In the genomic region with DNA sequence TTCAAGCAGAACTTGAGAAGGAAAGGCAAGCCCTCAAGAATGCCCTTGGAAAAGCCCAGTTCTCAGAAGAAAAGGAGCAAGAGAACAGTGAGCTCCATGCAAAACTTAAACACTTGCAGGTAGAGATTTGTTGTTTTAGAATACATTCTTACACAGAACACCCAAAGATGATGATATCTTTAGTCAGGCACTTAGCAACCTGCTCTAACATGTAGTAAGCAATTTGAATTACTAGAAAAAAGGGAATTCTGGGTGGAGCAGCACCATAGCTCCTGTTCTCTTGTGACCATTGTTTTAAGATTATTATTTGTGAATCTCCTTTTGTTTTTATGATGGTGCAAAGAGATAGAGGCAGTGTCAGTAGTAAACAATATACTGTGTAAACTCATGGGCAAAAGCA, we compare ENCODE assay signal across 18 cellular contexts.
"Had no signal": no experiment of that assay in that cellular context is flagged by ENCODE, and none has a peak within 500 bp of the region (broad histone marks: within the 10 kb centered on the region; RNA-seq: fewer than 3 reads in every experiment).

No MANE protein-coding gene starts in this region.

- H3K9me3 ChIP-seq: right atrium auricular region had no signal

- H3K27me3 ChIP-seq: cardiac muscle cell, right atrium auricular region had no signal

- H3K27ac Mint-ChIP-seq: nephron progenitor cell, progenitor cell of endocrine pancreas, type B pancreatic cell had no signal

- H3K9me3 Mint-ChIP-seq: activated T-helper 1 cell treated with anti-CD3 and anti-CD28 coated beads, Interleukin-12 subunit alpha, Interleukin-12 subunit beta, Interleukin-2, Interleukin-4 antibody, amounts not matched to agents 30 ng/mL and 10 ng/mL and 1 ng/mL, durations not matched to agents 14 hours and 24 hours and 36 hours; nephron progenitor cell; stimulated activated naive CD8-positive, alpha-beta T cell treated with anti-CD3 and anti-CD28 coated beads, Interleukin-15, amount 100 ng/mL, for 72 hours; type B pancreatic cell had no signal

- H3K4me1 ChIP-seq: right atrium auricular region had no signal

- H3K4me3 ChIP-seq: cardiac muscle cell, right atrium auricular region had no signal

- DNase-seq: activated CD4-positive, alpha-beta T cell treated with anti-CD3 and anti-CD28 coated beads for 1 hour; activated CD8-positive, alpha-beta memory T cell treated with anti-CD3 and anti-CD28 coated beads, Interleukin-2, amount 50 U/mL, for 48 hours; activated CD8-positive, alpha-beta T cell treated with anti-CD3 and anti-CD28 coated beads, Interleukin-2, amount 10 ng/mL, durations not matched to agents 7 days and 5 days; foreskin fibroblast; glutamatergic neuron; hypothalamus; left ventricle myocardium superior; mesendoderm; nephron progenitor cell; occipital lobe; small intestine; stimulated activated naive CD8-positive, alpha-beta T cell treated with anti-CD3 and anti-CD28 coated beads, Interleukin-15, amount 100 ng/mL, for 72 hours; T-helper 9 cell had no signal

- H3K27ac ChIP-seq: cardiac muscle cell, right atrium auricular region had no signal

- H3K27me3 Mint-ChIP-seq: progenitor cell of endocrine pancreas; stimulated activated naive CD8-positive, alpha-beta T cell treated with anti-CD3 and anti-CD28 coated beads, Interleukin-15, amount 100 ng/mL, for 72 hours; type B pancreatic cell had no signal

- H3K4me3 Mint-ChIP-seq: activated CD8-positive, alpha-beta T cell treated with anti-CD3 and anti-CD28 coated beads, Interleukin-2, amount 10 ng/mL, durations not matched to agents 7 days and 5 days; activated T-helper 1 cell treated with anti-CD3 and anti-CD28 coated beads, Interleukin-12 subunit alpha, Interleukin-12 subunit beta, Interleukin-2, Interleukin-4 antibody, amounts not matched to agents 30 ng/mL and 10 ng/mL and 1 ng/mL, durations not matched to agents 14 hours and 24 hours and 36 hours; nephron progenitor cell; stimulated activated naive CD8-positive, alpha-beta T cell treated with anti-CD3 and anti-CD28 coated beads, Interleukin-15, amount 100 ng/mL, for 72 hours; type B pancreatic cell had no signal

- ATAC-seq: activated CD8-positive, alpha-beta T cell treated with anti-CD3 and anti-CD28 coated beads, Interleukin-2, amount 10 ng/mL, durations not matched to agents 7 days and 5 days; left ventricle myocardium superior; stimulated activated naive CD8-positive, alpha-beta T cell treated with anti-CD3 and anti-CD28 coated beads, Interleukin-15, amount 100 ng/mL, for 72 hours had no signal
